In genomic region chr2:219844756-219845155, GRCh38 we compare ENCODE assay signal across 15 cellular contexts.
DNase-seq lines count a peak whose midpoint lies in the region; ATAC-seq and TF ChIP-seq lines count a peak whose summit lies in the region.
"Had no signal": no experiment of that assay in that cellular context is flagged by ENCODE, and none has a peak within 500 bp of the region (broad histone marks: within the 10 kb centered on the region; RNA-seq: fewer than 3 reads in every experiment).

No MANE protein-coding gene starts in this region.

- TF ChIP-seq CTCF in left lung (IDR thresholded peaks at IDR 0.05) (no peak), colonic mucosa (IDR thresholded peaks at IDR 0.05) (no peak)

- no peaks in the 10 kb centered on the region for H3K4me1 Mint-ChIP-seq in T-cell
- H3K4me1 Mint-ChIP-seq: activated naive CD8-positive, alpha-beta T cell treated with anti-CD3 and anti-CD28 coated beads, Interleukin-2, amount 10 ng/mL, durations not matched to agents 7 days and 5 days had no signal

- no peak overlapping the region for H3K27ac ChIP-seq in left lung
- no peak overlapping the region for H3K27ac ChIP-seq in colonic mucosa
- H3K27ac ChIP-seq: right lobe of liver, uterus had no signal

- no peak overlapping the region for H3K4me3 Mint-ChIP-seq in T-cell
- H3K4me3 Mint-ChIP-seq: activated naive CD8-positive, alpha-beta T cell treated with anti-CD3 and anti-CD28 coated beads, Interleukin-2, amount 10 ng/mL, durations not matched to agents 7 days and 5 days had no signal

- H3K9me3 ChIP-seq in left lung (no peaks in the 10 kb centered on the region), colonic mucosa (no peaks in the 10 kb centered on the region)
- H3K9me3 ChIP-seq: right lobe of liver, uterus had no signal

- H3K27me3 Mint-ChIP-seq in T-cell: peaks cover 6 to 13% of the 10 kb centered on the region in 2 donors
- H3K27me3 Mint-ChIP-seq: activated naive CD8-positive, alpha-beta T cell treated with anti-CD3 and anti-CD28 coated beads, Interleukin-2, amount 10 ng/mL, durations not matched to agents 7 days and 5 days had no signal

- POLR2A ChIA-PET in T-cell (lab: Charles Lee): no interaction called here

- H3K27ac Mint-ChIP-seq in T-cell: no peak overlapping the region
- H3K27ac Mint-ChIP-seq: activated naive CD8-positive, alpha-beta T cell treated with anti-CD3 and anti-CD28 coated beads, Interleukin-2, amount 10 ng/mL, durations not matched to agents 7 days and 5 days had no signal

- DNase-seq in DMS53 treated with DMSO at 0.1 percent for 48 hours (lab: John Stamatoyannopoulos, UW; ENCODE audit: unreplicated experiment) (peak; percentile 43), GM19238 (ENCODE audit: insufficient read length, low spot score) (peak; percentile 17), T-cell (no peak), left lung (no peak), colonic mucosa (no peak), mucosa of gallbladder (ENCODE audit: low spot score) (no peak)
- DNase-seq: activated CD4-positive, alpha-beta T cell treated with anti-CD3 and anti-CD28 coated beads for 4 hours; activated naive CD8-positive, alpha-beta T cell treated with anti-CD3 and anti-CD28 coated beads, Interleukin-2, amount 10 ng/mL, durations not matched to agents 7 days and 5 days; effector CD8-positive, alpha-beta T cell; NCI-H1436 treated with DMSO at 0.1 percent for 48 hours; right lobe of liver; SHP77 treated with DMSO at 0.1 percent for 48 hours; uterus had no signal

- intact Hi-C loops in left lung (cut with DNase I) (no loop called here), colonic mucosa (cut with DNase I) (no loop called here)

- no peaks in the 10 kb centered on the region for H3K36me3 ChIP-seq in left lung
- no peaks in the 10 kb centered on the region for H3K36me3 ChIP-seq in colonic mucosa
- H3K36me3 ChIP-seq: right lobe of liver, uterus had no signal

- H3K4me1 ChIP-seq in left lung (no peaks in the 10 kb centered on the region), colonic mucosa (no peaks in the 10 kb centered on the region)
- H3K4me1 ChIP-seq: right lobe of liver, uterus had no signal

- peaks cover 0 to 7% (median 0%) of the 10 kb centered on the region in 3 donors for H3K9me3 Mint-ChIP-seq in T-cell
- H3K9me3 Mint-ChIP-seq: activated naive CD8-positive, alpha-beta T cell treated with anti-CD3 and anti-CD28 coated beads, Interleukin-2, amount 10 ng/mL, durations not matched to agents 7 days and 5 days had no signal

- H3K4me3 ChIP-seq in left lung (no peak overlapping the region), colonic mucosa (no peak overlapping the region)
- H3K4me3 ChIP-seq: right lobe of liver, uterus had no signal

- CTCF ChIA-PET in T-cell (lab: Charles Lee): no interaction called here

- H3K27me3 ChIP-seq in left lung (peaks cover 0 to 8% of the 10 kb centered on the region in 2 donors), colonic mucosa (no peaks in the 10 kb centered on the region)
- H3K27me3 ChIP-seq: uterus had no signal

- H3K36me3 Mint-ChIP-seq in T-cell: no peaks in the 10 kb centered on the region
- H3K36me3 Mint-ChIP-seq: activated naive CD8-positive, alpha-beta T cell treated with anti-CD3 and anti-CD28 coated beads, Interleukin-2, amount 10 ng/mL, durations not matched to agents 7 days and 5 days had no signal

- peak; percentile 89 for ATAC-seq in HG02588 (IDR thresholded peaks at IDR 0.05; ENCODE audit: unreplicated experiment)
- peak; percentile 97 for ATAC-seq in HG03457 (IDR thresholded peaks at IDR 0.05; ENCODE audit: unreplicated experiment)
- ATAC-seq in T-cell (replicated peaks in 1 of 4): no peak
- ATAC-seq in left lung: no peak
- ATAC-seq: right lobe of liver had no signal

- H3K9ac ChIP-seq in colonic mucosa (ENCODE audit: low read depth in 2 of 2, low read length in 2 of 2): no peak overlapping the region

Comparison
In these comparisons a context has a peak if more than half of its experiments do, and no peak if none do; other contexts are left out.
1. DNase-seq: peak in DMS53 treated with DMSO at 0.1 percent for 48 hours (single experiment) and GM19238 (single experiment); none in T-cell (0 of 34), left lung (0 of 2), colonic mucosa (single experiment) and mucosa of gallbladder (single experiment).
2. ATAC-seq: peak in HG02588 (single experiment) and HG03457 (single experiment); none in T-cell (0 of 4) and left lung (single experiment).